8 cellular contexts compared by ENCODE assay signal in the genomic region with DNA sequence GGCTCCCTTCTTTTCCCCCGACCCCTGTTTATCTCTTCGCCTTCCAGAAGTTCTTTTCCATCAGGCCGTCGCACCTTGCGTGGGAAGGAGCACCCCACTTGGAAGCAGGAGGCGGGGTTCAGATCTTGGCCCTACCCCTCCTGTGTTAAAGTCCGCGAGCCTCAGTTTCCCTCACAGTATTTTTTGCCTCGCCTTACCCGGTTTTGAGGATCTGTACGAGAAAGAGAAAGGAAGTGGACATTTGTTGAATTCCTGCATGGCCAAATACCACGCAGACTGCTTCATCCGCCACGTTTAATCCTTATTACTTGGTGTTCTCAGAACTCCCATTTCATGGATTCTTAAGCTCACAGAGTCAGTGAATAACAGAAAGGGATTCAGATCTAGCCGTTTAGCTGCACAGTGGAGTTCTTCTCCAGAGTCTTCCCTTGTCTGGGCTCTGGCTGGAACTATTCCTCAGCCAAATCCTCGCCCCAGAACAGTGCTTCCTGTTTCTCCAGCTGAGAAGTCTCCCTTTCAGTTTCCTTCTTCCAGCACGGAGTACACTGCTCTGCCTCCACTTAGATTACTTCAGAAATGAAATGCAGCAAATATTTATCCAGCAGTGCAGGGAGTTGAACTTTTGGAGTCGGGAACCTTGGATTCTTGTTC. TPM values are rescaled to one million over a fixed set of nuclear protein-coding genes. Genes with fewer than 3 reads are reported as not detected.
DNase-seq lines count a peak whose midpoint lies in the region; ATAC-seq, FAIRE-seq and TF ChIP-seq lines count a peak whose summit lies in the region.

No MANE protein-coding gene starts in this region.

- no peaks in the 10 kb centered on the region for H3K27me3 Mint-ChIP-seq in CD8-positive, alpha-beta memory T cell
- no peaks in the 10 kb centered on the region for H3K27me3 Mint-ChIP-seq in stimulated activated naive CD8-positive, alpha-beta T cell treated with anti-CD3 and anti-CD28 coated beads, Interleukin-15, amount 100 ng/mL, for 72 hours

- H3K27me3 ChIP-seq in CD8-positive, alpha-beta memory T cell (ENCODE audit: insufficient read depth, low read length, poor library complexity, severe bottlenecking), result no peaks in the 10 kb centered on the region
- H3K27me3 ChIP-seq in body of pancreas, result no peaks in the 10 kb centered on the region

- H3K4me1 ChIP-seq in CD8-positive, alpha-beta memory T cell (ENCODE audit: insufficient read depth, low read length), result peaks cover 15% of the 10 kb centered on the region
- H3K4me1 ChIP-seq in body of pancreas (peaks cover 16% of the 10 kb centered on the region), kidney (ENCODE audit: control insufficient read depth in 1 of 2, insufficient read depth in 1 of 2, low read depth in 1 of 2, low read length in 2 of 2) (peaks cover 3 to 12% of the 10 kb centered on the region in 2 donors)

- 1 to 5% methylated on average over 18 of the region's 18 CpGs for WGBS in body of pancreas, 2 donors

- H3K27ac Mint-ChIP-seq in CD8-positive, alpha-beta memory T cell, result peak overlapping the region; percentile 86 to 98 (median 95)
- H3K27ac Mint-ChIP-seq in stimulated activated naive CD8-positive, alpha-beta T cell treated with anti-CD3 and anti-CD28 coated beads, Interleukin-15, amount 100 ng/mL, for 72 hours, result peak overlapping the region; percentile 82 to 85

- ATAC-seq in body of pancreas (peak; percentile 31), HG02870 (IDR thresholded peaks at IDR 0.05; ENCODE audit: unreplicated experiment) (no peak)
- no peak for ATAC-seq in stimulated activated naive CD8-positive, alpha-beta T cell treated with anti-CD3 and anti-CD28 coated beads, Interleukin-15, amount 100 ng/mL, for 72 hours

- H3K27ac ChIP-seq in CD8-positive, alpha-beta memory T cell (ENCODE audit: low read depth, low read length), result peak overlapping the region; percentile 86
- H3K27ac ChIP-seq in KOPT-K1 (ENCODE audit: low read depth, low read length, poor library complexity, severe bottlenecking) (peak overlapping the region; percentile 76), body of pancreas (peak overlapping the region; percentile 72 to 92 (median 81)), kidney (ENCODE audit: low read depth in 2 of 2, low read length in 2 of 2) (peak overlapping the region; percentile 79 to 88)

- H3K36me3 ChIP-seq in CD8-positive, alpha-beta memory T cell (ENCODE audit: insufficient read depth, low read length), result no peaks in the 10 kb centered on the region
- H3K36me3 ChIP-seq in KOPT-K1 (ENCODE audit: insufficient read depth, low read length) (no peaks in the 10 kb centered on the region), body of pancreas (replicated peaks in 1 of 2; ENCODE audit: insufficient read depth in 1 of 2, low read depth in 2 of 2) (no peaks in the 10 kb centered on the region), kidney (ENCODE audit: control insufficient read depth in 1 of 2, insufficient read depth in 2 of 2, low read length in 2 of 2) (no peaks in the 10 kb centered on the region)

- CTCF ChIA-PET in CD8-positive, alpha-beta memory T cell (lab: Charles Lee), result interaction anchor here (0.7 to 3.9 kb wide), 4 partner anchors 10 to 114 kb away, joined by 3 to 33 read pairs (median 6); a partner anchor contains a TSS

- H3K4me3 Mint-ChIP-seq in CD8-positive, alpha-beta memory T cell, result peak overlapping the region; percentile 87 to 97 (median 89)
- H3K4me3 Mint-ChIP-seq in stimulated activated naive CD8-positive, alpha-beta T cell treated with anti-CD3 and anti-CD28 coated beads, Interleukin-15, amount 100 ng/mL, for 72 hours, result peak overlapping the region; percentile 87 to 90

- peaks cover 18 to 30% (median 19%) of the 10 kb centered on the region in 3 donors for H3K4me1 Mint-ChIP-seq in CD8-positive, alpha-beta memory T cell
- peaks cover 20% of the 10 kb centered on the region for H3K4me1 Mint-ChIP-seq in stimulated activated naive CD8-positive, alpha-beta T cell treated with anti-CD3 and anti-CD28 coated beads, Interleukin-15, amount 100 ng/mL, for 72 hours

- no peak for DNase-seq in CD8-positive, alpha-beta memory T cell
- DNase-seq in body of pancreas, result peak in 1 of 4 donors; percentile 35
- no peak for DNase-seq in kidney
- no peak for DNase-seq in stimulated activated naive CD8-positive, alpha-beta T cell treated with anti-CD3 and anti-CD28 coated beads, Interleukin-15, amount 100 ng/mL, for 72 hours
- DNase-seq in NCI-H1436 (lab: John Stamatoyannopoulos, UW), result no peak
- no peak for DNase-seq in effector CD4-positive, alpha-beta T cell

- TF ChIP-seq CTCF in body of pancreas (IDR thresholded peaks at IDR 0.05) (no peak), kidney (IDR thresholded peaks at IDR 0.05; ENCODE audit: borderline replicate concordance, extremely low read depth, insufficient read depth) (no peak)

- peaks cover 0 to 15% (median 0%) of the 10 kb centered on the region in 3 donors for H3K36me3 Mint-ChIP-seq in CD8-positive, alpha-beta memory T cell

- intact Hi-C loops in body of pancreas (cut with DNase I), result no loop called here
- intact Hi-C loops in kidney (cut with DNase I), result no loop called here

- no peak for FAIRE-seq in kidney (lab: Jason Lieb, UNC)

- no peaks in the 10 kb centered on the region for H3K9me3 ChIP-seq in CD8-positive, alpha-beta memory T cell (ENCODE audit: low read length)
- H3K9me3 ChIP-seq in KOPT-K1 (ENCODE audit: insufficient read depth, low read length, poor library complexity, severe bottlenecking), result no peaks in the 10 kb centered on the region
- H3K9me3 ChIP-seq in body of pancreas, result no peaks in the 10 kb centered on the region
- no peaks in the 10 kb centered on the region for H3K9me3 ChIP-seq in kidney (ENCODE audit: control insufficient read depth in 1 of 2, low read length in 2 of 2)

- peak in 1 of 3 donors; percentile 25 for TF ChIP-seq POLR2A in body of pancreas (IDR thresholded peaks at IDR 0.05)

- peak overlapping the region; percentile 97 for H3K4me3 ChIP-seq in CD8-positive, alpha-beta memory T cell (ENCODE audit: low read length)
- H3K4me3 ChIP-seq in body of pancreas (peak overlapping the region; percentile 19 to 66), kidney (ENCODE audit: low read length in 2 of 2) (peak overlapping the region; percentile 72 to 86)

- peak overlapping the region; percentile 57 to 91 for H3K9ac ChIP-seq in kidney (ENCODE audit: low read length in 2 of 2)

- POLR2A ChIA-PET in CD8-positive, alpha-beta memory T cell (lab: Charles Lee), result interaction anchor here (0.6 to 2.1 kb wide), 6 partner anchors 8 to 155 kb away, joined by 3 to 17 read pairs (median 7); a partner anchor contains a TSS

- H3K9me3 Mint-ChIP-seq in CD8-positive, alpha-beta memory T cell, result no peaks in the 10 kb centered on the region
- H3K9me3 Mint-ChIP-seq in stimulated activated naive CD8-positive, alpha-beta T cell treated with anti-CD3 and anti-CD28 coated beads, Interleukin-15, amount 100 ng/mL, for 72 hours, result no peaks in the 10 kb centered on the region

RNA-seq across cellular contexts. Expression of a gene that starts 0.6 kb away (rescaled TPM):
- total RNA-seq in CD8-positive, alpha-beta memory T cell, result 10 to 100 TPM; 36.8 to 43.4 TPM
- polyA plus RNA-seq in CD8-positive, alpha-beta memory T cell, result 168 TPM
- total RNA-seq in body of pancreas (10 to 100 TPM; 67.5 to 71.9 TPM), kidney (127 TPM)
- polyA plus RNA-seq in kidney (ENCODE audit: insufficient read depth, low read depth, low replicate concordance), result 288 TPM

RNA-seq across cellular contexts. Expression of a gene that starts 11.2 kb away (rescaled TPM):
- 10 to 100 TPM; 41.8 to 44.3 TPM for total RNA-seq in CD8-positive, alpha-beta memory T cell
- 7.1 TPM for polyA plus RNA-seq in CD8-positive, alpha-beta memory T cell
- total RNA-seq in body of pancreas, result 10 to 100 TPM; 31.1 to 58.3 TPM
- 54.3 TPM for total RNA-seq in kidney
- 19.6 TPM for polyA plus RNA-seq in kidney (ENCODE audit: insufficient read depth, low read depth, low replicate concordance)

RNA-seq across cellular contexts. Expression of a gene that starts 32.9 kb away (rescaled TPM):
- total RNA-seq in CD8-positive, alpha-beta memory T cell, result 10 to 100 TPM; 45.6 to 48.0 TPM
- polyA plus RNA-seq in CD8-positive, alpha-beta memory T cell, result 22.0 TPM
- total RNA-seq in body of pancreas (10 to 100 TPM; 11.2 to 17.1 TPM), kidney (16.0 TPM)
- polyA plus RNA-seq in kidney (ENCODE audit: insufficient read depth, low read depth, low replicate concordance), result 18.7 TPM

RNA-seq across cellular contexts. Expression of a gene that starts 33.6 kb away (rescaled TPM):
- 100 to 1,000 TPM; 121 to 123 TPM for total RNA-seq in CD8-positive, alpha-beta memory T cell
- polyA plus RNA-seq in CD8-positive, alpha-beta memory T cell, result 6.5 TPM
- total RNA-seq in body of pancreas, result 10 to 100 TPM; 28.3 to 54.5 TPM
- 74.1 TPM for total RNA-seq in kidney
- polyA plus RNA-seq in kidney (ENCODE audit: insufficient read depth, low read depth, low replicate concordance), result 52.7 TPM

RNA-seq across cellular contexts. Expression of a gene that starts 36.4 kb away (rescaled TPM):
- total RNA-seq in CD8-positive, alpha-beta memory T cell, result 10 to 100 TPM; 35.7 to 37.1 TPM
- polyA plus RNA-seq in CD8-positive, alpha-beta memory T cell, result 15.9 TPM
- total RNA-seq in body of pancreas (10 to 100 TPM; 14.3 to 49.1 TPM), kidney (25.8 TPM)
- polyA plus RNA-seq in kidney (ENCODE audit: insufficient read depth, low read depth, low replicate concordance), result 9.9 TPM

Comparison
In these comparisons a context has a peak if more than half of its experiments do, and no peak if none do; other contexts are left out.
1. H3K4me3 ChIP-seq: peak in every context shown above with its lines; median percentile 97 in CD8-positive, alpha-beta memory T cell; 79 in kidney; 42 in body of pancreas.